1 cellular context compared by ENCODE assay signal in genomic region chr19:39141929-39142328, GRCh38.
TF ChIP-seq lines count a peak whose summit lies in the region.

No MANE protein-coding gene starts in this region.

TF ChIP-seq in WTC11, 78 proteins besides CTCF, POLR2A, EP300 and RAD21 (continued from another document):
- TF ChIP-seq IRF1 (CRISPR knock-in tag; IDR thresholded peaks at IDR 0.05) (no peak), SMAD4 (CRISPR knock-in tag; IDR thresholded peaks at IDR 0.05) (no peak), RELA (CRISPR knock-in tag; IDR thresholded peaks at IDR 0.05; ENCODE audit: borderline replicate concordance) (no peak), ZNF425 (CRISPR knock-in tag; conservative IDR thresholded peaks at IDR 0.05) (no peak)
